Comparison of ENCODE assay signal across 15 cellular contexts in the genomic region with DNA sequence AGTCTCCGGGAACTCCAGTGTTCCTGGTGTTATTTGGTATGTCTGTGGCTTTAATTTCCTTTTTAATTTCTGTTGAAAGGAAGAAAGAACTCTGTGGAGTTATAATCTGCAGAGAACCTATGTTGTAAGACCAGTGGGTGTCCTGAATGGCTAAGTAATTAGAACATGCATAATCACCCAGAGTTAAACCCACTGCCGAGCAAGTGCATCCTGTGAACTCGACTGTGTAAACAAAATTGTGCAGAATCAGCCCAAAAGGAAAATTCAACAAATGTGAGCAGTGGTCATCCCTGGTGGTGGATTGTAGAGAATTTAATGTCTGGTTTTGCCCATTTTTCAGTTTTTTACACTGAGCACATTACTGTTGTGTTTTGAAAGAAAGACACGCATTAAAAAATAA.
"Had no signal": no experiment of that assay in that cellular context is flagged by ENCODE, and none has a peak within 500 bp of the region (broad histone marks: within the 10 kb centered on the region; RNA-seq: fewer than 3 reads in every experiment).

No MANE protein-coding gene starts in this region.

- H3K27ac ChIP-seq: cardiac muscle cell, gastroesophageal sphincter, heart right ventricle, pancreas, right lobe of liver, thyroid gland, WERI-Rb-1 had no signal

- H3K9me3 ChIP-seq: gastroesophageal sphincter, heart right ventricle, pancreas, right lobe of liver, thyroid gland had no signal

- H3K36me3 ChIP-seq: cardiac muscle cell, gastroesophageal sphincter, heart right ventricle, pancreas, right lobe of liver, thyroid gland, WERI-Rb-1 had no signal

- H3K27me3 ChIP-seq: cardiac muscle cell, gastroesophageal sphincter, pancreas, right lobe of liver, thyroid gland had no signal

- H3K4me2 ChIP-seq: smooth muscle cell had no signal

- H3K4me1 ChIP-seq: pancreas, thyroid gland had no signal

- H3K4me3 ChIP-seq: cardiac muscle cell, gastroesophageal sphincter, heart right ventricle, pancreas, right lobe of liver, smooth muscle cell, thyroid gland had no signal

- DNase-seq: activated CD4-positive, alpha-beta T cell treated with anti-CD3 and anti-CD28 coated beads for 1 hour; activated gamma-delta T cell; heart right ventricle; mesendoderm; naive thymus-derived CD4-positive, alpha-beta T cell; pancreas; right lobe of liver; stimulated activated CD4-positive, alpha-beta T cell treated with anti-CD3 and anti-CD28 coated beads, Interleukin-4, amount 100 ng/mL, for 4 hours; thyroid gland; WERI-Rb-1 had no signal

- ATAC-seq: esophagus mucosa; gastroesophageal sphincter; heart right ventricle; naive thymus-derived CD4-positive, alpha-beta T cell; stimulated activated memory B cell treated with anti-CD40 and anti-IgM and Interleukin-4, amounts not matched to agents 10 μg/mL and 1 μg/mL and 100 μg/mL, for 72 hours had no signal

- FAIRE-seq: pancreas had no signal
